Comparison of ENCODE assay signal across 1 cellular context in genomic region chr10:100874702-100875483, GRCh38.
TF ChIP-seq lines count a peak whose summit lies in the region.

No MANE protein-coding gene starts in this region.

TF ChIP-seq in K562, 482 proteins besides CTCF, POLR2A, EP300 and RAD21:
- TF ChIP-seq ZNF316 (IDR thresholded peaks at IDR 0.05) (peak; percentile 69), IRF2 (CRISPR knock-in tag; IDR thresholded peaks at IDR 0.05) (no peak), TCFL5 (CRISPR knock-in tag; conservative IDR thresholded peaks at IDR 0.05) (no peak), MAFF (IDR thresholded peaks at IDR 0.05; ENCODE audit: low read length) (peak; percentile 39; the same call in 1 of the 2 replicates), MAFG (tag; conservative IDR thresholded peaks at IDR 0.05) (peak; percentile 36; the same call in 1 of the 2 replicates), ARHGAP35 (IDR thresholded peaks at IDR 0.05; ENCODE audit: partially characterized antibody) (no peak), NCOA6 (IDR thresholded peaks at IDR 0.05) (no peak), NEUROD1 (IDR thresholded peaks at IDR 0.05; ENCODE audit: borderline replicate concordance, low read depth, low read length, partially characterized antibody) (no peak)
- TF ChIP-seq, protein P1, sequence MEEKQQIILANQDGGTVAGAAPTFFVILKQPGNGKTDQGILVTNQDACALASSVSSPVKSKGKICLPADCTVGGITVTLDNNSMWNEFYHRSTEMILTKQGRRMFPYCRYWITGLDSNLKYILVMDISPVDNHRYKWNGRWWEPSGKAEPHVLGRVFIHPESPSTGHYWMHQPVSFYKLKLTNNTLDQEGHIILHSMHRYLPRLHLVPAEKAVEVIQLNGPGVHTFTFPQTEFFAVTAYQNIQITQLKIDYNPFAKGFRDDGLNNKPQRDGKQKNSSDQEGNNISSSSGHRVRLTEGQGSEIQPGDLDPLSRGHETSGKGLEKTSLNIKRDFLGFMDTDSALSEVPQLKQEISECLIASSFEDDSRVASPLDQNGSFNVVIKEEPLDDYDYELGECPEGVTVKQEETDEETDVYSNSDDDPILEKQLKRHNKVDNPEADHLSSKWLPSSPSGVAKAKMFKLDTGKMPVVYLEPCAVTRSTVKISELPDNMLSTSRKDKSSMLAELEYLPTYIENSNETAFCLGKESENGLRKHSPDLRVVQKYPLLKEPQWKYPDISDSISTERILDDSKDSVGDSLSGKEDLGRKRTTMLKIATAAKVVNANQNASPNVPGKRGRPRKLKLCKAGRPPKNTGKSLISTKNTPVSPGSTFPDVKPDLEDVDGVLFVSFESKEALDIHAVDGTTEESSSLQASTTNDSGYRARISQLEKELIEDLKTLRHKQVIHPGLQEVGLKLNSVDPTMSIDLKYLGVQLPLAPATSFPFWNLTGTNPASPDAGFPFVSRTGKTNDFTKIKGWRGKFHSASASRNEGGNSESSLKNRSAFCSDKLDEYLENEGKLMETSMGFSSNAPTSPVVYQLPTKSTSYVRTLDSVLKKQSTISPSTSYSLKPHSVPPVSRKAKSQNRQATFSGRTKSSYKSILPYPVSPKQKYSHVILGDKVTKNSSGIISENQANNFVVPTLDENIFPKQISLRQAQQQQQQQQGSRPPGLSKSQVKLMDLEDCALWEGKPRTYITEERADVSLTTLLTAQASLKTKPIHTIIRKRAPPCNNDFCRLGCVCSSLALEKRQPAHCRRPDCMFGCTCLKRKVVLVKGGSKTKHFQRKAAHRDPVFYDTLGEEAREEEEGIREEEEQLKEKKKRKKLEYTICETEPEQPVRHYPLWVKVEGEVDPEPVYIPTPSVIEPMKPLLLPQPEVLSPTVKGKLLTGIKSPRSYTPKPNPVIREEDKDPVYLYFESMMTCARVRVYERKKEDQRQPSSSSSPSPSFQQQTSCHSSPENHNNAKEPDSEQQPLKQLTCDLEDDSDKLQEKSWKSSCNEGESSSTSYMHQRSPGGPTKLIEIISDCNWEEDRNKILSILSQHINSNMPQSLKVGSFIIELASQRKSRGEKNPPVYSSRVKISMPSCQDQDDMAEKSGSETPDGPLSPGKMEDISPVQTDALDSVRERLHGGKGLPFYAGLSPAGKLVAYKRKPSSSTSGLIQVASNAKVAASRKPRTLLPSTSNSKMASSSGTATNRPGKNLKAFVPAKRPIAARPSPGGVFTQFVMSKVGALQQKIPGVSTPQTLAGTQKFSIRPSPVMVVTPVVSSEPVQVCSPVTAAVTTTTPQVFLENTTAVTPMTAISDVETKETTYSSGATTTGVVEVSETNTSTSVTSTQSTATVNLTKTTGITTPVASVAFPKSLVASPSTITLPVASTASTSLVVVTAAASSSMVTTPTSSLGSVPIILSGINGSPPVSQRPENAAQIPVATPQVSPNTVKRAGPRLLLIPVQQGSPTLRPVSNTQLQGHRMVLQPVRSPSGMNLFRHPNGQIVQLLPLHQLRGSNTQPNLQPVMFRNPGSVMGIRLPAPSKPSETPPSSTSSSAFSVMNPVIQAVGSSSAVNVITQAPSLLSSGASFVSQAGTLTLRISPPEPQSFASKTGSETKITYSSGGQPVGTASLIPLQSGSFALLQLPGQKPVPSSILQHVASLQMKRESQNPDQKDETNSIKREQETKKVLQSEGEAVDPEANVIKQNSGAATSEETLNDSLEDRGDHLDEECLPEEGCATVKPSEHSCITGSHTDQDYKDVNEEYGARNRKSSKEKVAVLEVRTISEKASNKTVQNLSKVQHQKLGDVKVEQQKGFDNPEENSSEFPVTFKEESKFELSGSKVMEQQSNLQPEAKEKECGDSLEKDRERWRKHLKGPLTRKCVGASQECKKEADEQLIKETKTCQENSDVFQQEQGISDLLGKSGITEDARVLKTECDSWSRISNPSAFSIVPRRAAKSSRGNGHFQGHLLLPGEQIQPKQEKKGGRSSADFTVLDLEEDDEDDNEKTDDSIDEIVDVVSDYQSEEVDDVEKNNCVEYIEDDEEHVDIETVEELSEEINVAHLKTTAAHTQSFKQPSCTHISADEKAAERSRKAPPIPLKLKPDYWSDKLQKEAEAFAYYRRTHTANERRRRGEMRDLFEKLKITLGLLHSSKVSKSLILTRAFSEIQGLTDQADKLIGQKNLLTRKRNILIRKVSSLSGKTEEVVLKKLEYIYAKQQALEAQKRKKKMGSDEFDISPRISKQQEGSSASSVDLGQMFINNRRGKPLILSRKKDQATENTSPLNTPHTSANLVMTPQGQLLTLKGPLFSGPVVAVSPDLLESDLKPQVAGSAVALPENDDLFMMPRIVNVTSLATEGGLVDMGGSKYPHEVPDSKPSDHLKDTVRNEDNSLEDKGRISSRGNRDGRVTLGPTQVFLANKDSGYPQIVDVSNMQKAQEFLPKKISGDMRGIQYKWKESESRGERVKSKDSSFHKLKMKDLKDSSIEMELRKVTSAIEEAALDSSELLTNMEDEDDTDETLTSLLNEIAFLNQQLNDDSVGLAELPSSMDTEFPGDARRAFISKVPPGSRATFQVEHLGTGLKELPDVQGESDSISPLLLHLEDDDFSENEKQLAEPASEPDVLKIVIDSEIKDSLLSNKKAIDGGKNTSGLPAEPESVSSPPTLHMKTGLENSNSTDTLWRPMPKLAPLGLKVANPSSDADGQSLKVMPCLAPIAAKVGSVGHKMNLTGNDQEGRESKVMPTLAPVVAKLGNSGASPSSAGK (IDR thresholded peaks at IDR 0.05), result no peak
